Comparison of ENCODE assay signal across 14 cellular contexts in the genomic region with DNA sequence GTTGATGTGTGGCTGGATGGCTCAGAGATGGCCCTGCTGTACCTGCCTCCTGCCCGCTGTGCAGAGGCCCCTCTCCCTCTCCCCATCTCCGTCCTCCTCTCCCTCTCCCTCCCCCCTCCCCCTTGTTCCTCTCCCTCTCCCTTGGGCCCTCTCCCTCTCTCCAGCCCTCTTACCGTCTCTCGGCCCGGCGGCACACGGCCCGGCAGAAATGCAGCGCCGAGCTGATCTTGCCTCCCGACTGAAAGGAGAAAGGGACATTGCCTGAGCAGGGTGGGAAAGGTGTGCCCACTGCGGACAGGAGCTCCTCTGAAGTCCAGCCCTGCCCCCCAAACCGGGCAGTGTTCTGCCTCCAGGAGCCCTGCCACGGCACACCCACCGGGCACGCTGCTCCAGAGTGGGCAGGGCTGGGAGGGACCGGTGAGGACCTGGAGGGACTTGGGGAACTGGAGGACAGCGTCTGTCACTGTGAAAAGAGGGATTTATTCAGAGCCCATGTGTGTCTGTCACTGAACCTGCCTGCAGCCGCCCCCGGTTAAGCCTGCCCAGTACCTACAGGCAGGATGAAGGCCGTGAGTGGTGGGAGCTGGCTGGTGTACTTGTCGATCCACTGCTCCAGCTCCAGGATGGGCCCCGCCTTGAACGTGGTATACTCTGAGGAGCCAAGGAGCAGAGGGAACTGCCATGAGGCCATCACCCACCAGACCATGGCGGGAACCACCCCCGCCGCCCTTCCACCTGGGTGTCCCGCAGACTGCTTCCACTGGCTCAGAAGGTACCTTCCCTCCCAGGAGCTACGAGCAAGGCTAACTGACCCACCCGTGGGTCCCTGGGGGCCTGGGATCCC. TPM values are rescaled to one million over a fixed set of nuclear protein-coding genes. Genes with fewer than 3 reads are reported as not detected.
DNase-seq lines count a peak whose midpoint lies in the region; ATAC-seq and TF ChIP-seq lines count a peak whose summit lies in the region.
"Had no signal": no experiment of that assay in that cellular context is flagged by ENCODE, and none has a peak within 500 bp of the region (broad histone marks: within the 10 kb centered on the region; RNA-seq: fewer than 3 reads in every experiment).

No MANE protein-coding gene starts in this region.

- no peaks in the 10 kb centered on the region for H3K79me1 ChIP-seq in neuronal stem cell (ENCODE audit: low read depth, low read length)

- H3K4me3 ChIP-seq in WERI-Rb-1 (ENCODE audit: low read depth, low read length) (no peak overlapping the region), neuronal stem cell (ENCODE audit: low read length in 2 of 2) (no peak overlapping the region), adrenal gland (no peak overlapping the region)
- H3K4me3 ChIP-seq: BLaER1 treated with 17β-estradiol and CSF1 and Interleukin-3, amounts not matched to agents 10 nM and 100 nM; GM12878 had no signal

- peaks cover 51% of the 10 kb centered on the region for H3K36me3 ChIP-seq in WERI-Rb-1
- peaks cover 35 to 99% of the 10 kb centered on the region in 2 donors for H3K36me3 ChIP-seq in neuronal stem cell (replicated peaks in 1 of 2; ENCODE audit: control insufficient read depth in 2 of 2, insufficient read depth in 2 of 2, low read length in 2 of 2)
- peaks cover 0 to 14% of the 10 kb centered on the region in 2 donors for H3K36me3 ChIP-seq in adrenal gland (replicated peaks in 1 of 2)

- H4K91ac ChIP-seq in neuronal stem cell (ENCODE audit: low read depth, low read length, poor library complexity) = no peak overlapping the region

- no peak overlapping the region for H3K9ac ChIP-seq in neuronal stem cell (ENCODE audit: low read depth, low read length, poor library complexity)
- H3K9ac ChIP-seq: BLaER1 treated with 17β-estradiol and CSF1 and Interleukin-3, amounts not matched to agents 10 nM and 100 nM had no signal

- intact Hi-C loops in Right ventricle myocardium superior (cut with DNase I) (no loop called here), left cardiac atrium (cut with DNase I) (no loop called here), adrenal gland (cut with DNase I) (no loop called here)

- H3K9me3 ChIP-seq in WERI-Rb-1 (ENCODE audit: severe bottlenecking) = no peaks in the 10 kb centered on the region
- H3K9me3 ChIP-seq in neuronal stem cell (replicated peaks in 1 of 2; ENCODE audit: control insufficient read depth in 2 of 2, insufficient read depth in 1 of 2, low read depth in 1 of 2, low read length in 2 of 2) = peaks cover 0 to 3% of the 10 kb centered on the region in 2 donors
- no peaks in the 10 kb centered on the region for H3K9me3 ChIP-seq in adrenal gland (replicated peaks in 1 of 3)

- H2AFZ ChIP-seq in neuronal stem cell (ENCODE audit: low read length) = no peak overlapping the region

- peak overlapping the region; percentile 74 for H3K18ac ChIP-seq in neuronal stem cell (ENCODE audit: low read length)

- H3K27me3 ChIP-seq in WERI-Rb-1 (ENCODE audit: insufficient read depth, low read depth, severe bottlenecking) (no peaks in the 10 kb centered on the region), neuronal stem cell (ENCODE audit: control insufficient read depth in 3 of 3, insufficient read depth in 3 of 3, low read depth in 1 of 3, low read length in 3 of 3) (no peaks in the 10 kb centered on the region), adrenal gland (no peaks in the 10 kb centered on the region)
- H3K27me3 ChIP-seq: BLaER1 treated with 17β-estradiol and CSF1 and Interleukin-3, amounts not matched to agents 10 nM and 100 nM had no signal

- peak overlapping the region; percentile 78 for H2BK12ac ChIP-seq in neuronal stem cell (ENCODE audit: low read length)

- H3K27ac ChIP-seq in WERI-Rb-1 (peak overlapping the region; percentile 79), neuronal stem cell (replicated peaks; ENCODE audit: low read length) (no peak overlapping the region), adrenal gland (no peak overlapping the region)
- H3K27ac ChIP-seq: BLaER1 treated with 17β-estradiol and CSF1 and Interleukin-3, amounts not matched to agents 10 nM and 100 nM had no signal

- no peak overlapping the region for H3K14ac ChIP-seq in neuronal stem cell (ENCODE audit: low read length)

- peak overlapping the region; percentile 35 for H3K23ac ChIP-seq in neuronal stem cell (ENCODE audit: low read depth, low read length, poor library complexity)

- no peak for TF ChIP-seq POLR2A in adrenal gland (IDR thresholded peaks at IDR 0.05)

- no peak overlapping the region for H2BK120ac ChIP-seq in neuronal stem cell (ENCODE audit: low read depth, low read length)

- no peak overlapping the region for H2BK5ac ChIP-seq in neuronal stem cell (ENCODE audit: low read length)

- no peak overlapping the region for H4K8ac ChIP-seq in neuronal stem cell (ENCODE audit: low read depth, low read length)

- peak overlapping the region; percentile 41 for H3K4ac ChIP-seq in neuronal stem cell (ENCODE audit: low read length)

- WGBS in neuronal stem cell (ENCODE audit: extremely low coverage in 2 of 2, insufficient read length in 2 of 2, insufficient replicate concordance in 1 of 2), 2 donors = no CpG with 5 or more reads among the region's 30 CpGs
- WGBS in adrenal gland, 4 donors = 88 to 92% (median 91%) methylated on average over 17 to 30 of the region's 30 CpGs

- no peak for TF ChIP-seq CTCF in WERI-Rb-1 (IDR thresholded peaks at IDR 0.05; ENCODE audit: low read depth, low read length)
- TF ChIP-seq CTCF in adrenal gland (IDR thresholded peaks at IDR 0.05) = no peak

- DNase-seq in Right ventricle myocardium superior = peak; percentile 15
- no peak for DNase-seq in left cardiac atrium
- peak; percentile 77 for DNase-seq in WERI-Rb-1
- no peak for DNase-seq in neuronal stem cell (ENCODE audit: low spot score)
- DNase-seq in adrenal gland = no peak
- no peak for DNase-seq in G401 (ENCODE audit: low spot score)
- DNase-seq in activated CD4-positive, CD25-positive, alpha-beta regulatory T cell treated with anti-CD3 and anti-CD28 coated beads, Interleukin-2, amount 50 U/mL, for 72 hours = no peak
- DNase-seq: ACHN, Calu3, DMS 273 treated with DMSO at 0.1 percent for 48 hours, HCEC 1CT, HFFc6 had no signal

- H3K4me1 ChIP-seq in neuronal stem cell (ENCODE audit: control insufficient read depth in 2 of 2, insufficient read depth in 1 of 2, low read depth in 1 of 2, low read length in 2 of 2) (peaks cover 0 to 4% of the 10 kb centered on the region in 2 donors), adrenal gland (replicated peaks in 1 of 2) (peaks cover 0 to 2% of the 10 kb centered on the region in 2 donors)

- ATAC-seq in Right ventricle myocardium superior (ENCODE audit: poor library complexity) (no peak), left cardiac atrium (no peak)
- ATAC-seq: GM12878 had no signal

- in situ Hi-C loops in G401 (cut with HindIII; ENCODE audit: low sequenced_read_pairs) = no loop called here

- peak overlapping the region; percentile 60 for H2AK5ac ChIP-seq in neuronal stem cell (ENCODE audit: low read depth, low read length)

- H2BK15ac ChIP-seq in neuronal stem cell (ENCODE audit: low read length) = no peak overlapping the region

- H3K4me2 ChIP-seq in neuronal stem cell (ENCODE audit: insufficient read depth, low read length, poor library complexity, severe bottlenecking) = no peak overlapping the region

RNA-seq across cellular contexts. Expression of a gene that starts 12.2 kb away (rescaled TPM):
- 68.1 TPM for total RNA-seq in Right ventricle myocardium superior
- total RNA-seq in left cardiac atrium = 10 to 100 TPM; 47.0 to 53.4 TPM
- polyA plus RNA-seq in neuronal stem cell (2013, experiment 1 of 2) = 27.4 TPM
- polyA plus RNA-seq in neuronal stem cell (2013, experiment 2 of 2) = 27.9 TPM
- 100 to 1,000 TPM in 3 of 8 donors, 10 to 100 TPM in 5; 74.2 to 238 (median 89.0) TPM for total RNA-seq in adrenal gland
- 100 to 1,000 TPM in 1 of 3 donors, 10 to 100 TPM in 2; 52.3 to 119 (median 84.0) TPM for polyA plus RNA-seq in adrenal gland
- 44.0 and 50.3 TPM in 2 replicates for total RNA-seq in G401 (2014; rRNA removed; shearing (Covaris generic))

RNA-seq across cellular contexts. Expression of a gene that starts 12.5 kb away (rescaled TPM):
- total RNA-seq in Right ventricle myocardium superior (9.4 TPM), left cardiac atrium (10 to 100 TPM; 11.2 to 12.6 TPM), adrenal gland (100 to 1,000 TPM in 1 of 8 donors, 10 to 100 TPM in 7; 10.8 to 194 (median 19.1) TPM)
- polyA plus RNA-seq in neuronal stem cell (2013, experiment 1 of 2) = 25.4 TPM
- 26.4 TPM for polyA plus RNA-seq in neuronal stem cell (2013, experiment 2 of 2)
- polyA plus RNA-seq in adrenal gland = 10 to 100 TPM; 35.0 to 73.6 (median 39.1) TPM
- total RNA-seq in G401 (2014; rRNA removed; shearing (Covaris generic)) = 34.5 and 37.4 TPM in 2 replicates

Comparison
In these comparisons a context has a peak if more than half of its experiments do, and no peak if none do; other contexts are left out.
1. DNase-seq: peak in Right ventricle myocardium superior (single experiment) and WERI-Rb-1 (single experiment); none in left cardiac atrium (single experiment), neuronal stem cell (single experiment), adrenal gland (0 of 7), G401 (single experiment) and activated CD4-positive, CD25-positive, alpha-beta regulatory T cell treated with anti-CD3 and anti-CD28 coated beads, Interleukin-2, amount 50 U/mL, for 72 hours (single experiment).